ENCODE assay signal across 8 cellular contexts in the genomic region with DNA sequence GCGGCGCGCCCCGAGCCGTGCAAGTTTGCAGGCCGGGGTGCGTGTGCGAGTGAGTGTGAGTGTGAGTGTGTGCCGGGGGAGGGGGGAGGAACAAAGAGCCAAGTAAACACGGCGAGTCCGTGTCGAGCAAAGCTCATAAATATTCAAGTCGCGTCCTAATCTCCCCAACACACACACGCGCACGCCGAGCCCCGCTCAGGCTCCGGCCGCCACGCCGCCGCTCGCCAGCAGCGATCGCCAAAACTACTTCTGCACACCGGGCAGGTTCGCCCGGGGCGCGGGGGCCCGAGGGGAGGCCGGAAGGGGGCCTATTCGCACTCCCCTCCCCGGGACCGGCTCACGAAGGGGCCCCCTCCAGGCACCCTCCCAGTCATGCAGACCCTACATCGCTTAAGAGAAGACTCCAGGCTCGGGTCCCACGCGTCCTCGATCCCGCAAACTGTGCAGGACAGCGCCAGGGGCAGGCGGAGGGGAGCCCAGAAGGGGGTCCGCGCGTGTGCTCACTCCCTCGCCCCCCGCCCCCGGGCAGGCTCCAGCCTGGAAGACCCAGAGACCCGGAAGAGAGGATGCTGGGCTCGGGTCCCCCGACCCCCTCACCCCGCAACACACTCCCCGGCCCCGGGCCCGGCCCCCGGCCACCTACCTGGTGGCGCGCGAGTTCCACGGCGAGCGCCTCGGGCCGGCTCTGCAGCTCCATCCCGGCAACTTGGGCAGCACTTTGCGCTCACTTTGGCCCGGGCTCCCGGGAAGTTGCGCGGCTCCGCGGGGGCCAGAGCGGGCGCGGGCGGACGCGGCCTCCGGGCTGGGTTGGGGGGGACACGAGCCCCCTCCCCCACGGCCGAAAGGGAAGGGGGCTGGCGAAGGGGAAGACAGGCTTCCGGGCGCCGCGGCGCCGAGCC. TPM values are rescaled to one million over a fixed set of nuclear protein-coding genes. Genes with fewer than 3 reads are reported as not detected.
DNase-seq lines count a peak whose midpoint lies in the region; ATAC-seq and TF ChIP-seq lines count a peak whose summit lies in the region.

No MANE protein-coding gene starts in this region.

- H3K4me3 ChIP-seq in NT2/D1 (ENCODE audit: insufficient read length, low read depth), result peak overlapping the region; percentile 62
- H3K4me3 ChIP-seq in fibroblast of lung (replicated peaks in 1 of 4; ENCODE audit: control extremely low read depth in 1 of 4, insufficient read depth in 1 of 4, low read depth in 3 of 4, low read length in 4 of 4), result peak overlapping the region in 1 of 4 experiments; percentile 20

- H3K36me3 ChIP-seq in ES-I3 (ENCODE audit: insufficient read depth, low read length), result peaks cover 13% of the 10 kb centered on the region
- H3K36me3 ChIP-seq in NT2/D1 (ENCODE audit: insufficient read depth, insufficient read length, low read length), result peaks cover 5% of the 10 kb centered on the region
- H3K36me3 ChIP-seq in fibroblast of lung (ENCODE audit: control insufficient read depth, insufficient read depth, low read length), result no peaks in the 10 kb centered on the region

- no peaks in the 10 kb centered on the region for H3K27me3 ChIP-seq in NT2/D1 (ENCODE audit: insufficient read depth, insufficient read length)
- peaks cover 30% of the 10 kb centered on the region for H3K27me3 ChIP-seq in fibroblast of lung (ENCODE audit: control insufficient read depth, insufficient read depth, low read length)

- no peaks in the 10 kb centered on the region for H4K20me1 ChIP-seq in fibroblast of lung (ENCODE audit: control insufficient read depth, extremely low read depth, insufficient read depth, low read length)

- peak overlapping the region; percentile 80 for H3K9ac ChIP-seq in ES-I3 (ENCODE audit: low read depth, low read length)
- H3K9ac ChIP-seq in NT2/D1 (ENCODE audit: insufficient read length, low read depth), result peak overlapping the region; percentile 85
- no peak overlapping the region for H3K9ac ChIP-seq in fibroblast of lung (ENCODE audit: insufficient read depth, low read length)

- no peak for TF ChIP-seq CTCF in fibroblast of lung (conservative IDR thresholded peaks at IDR 0.05 in 1 of 2, IDR thresholded peaks at IDR 0.05 in 1 of 2; ENCODE audit: low read depth in 1 of 2, low read length in 2 of 2)

- no peaks in the 10 kb centered on the region for H3K79me2 ChIP-seq in fibroblast of lung (ENCODE audit: control insufficient read depth, insufficient read depth, low read length)

- DNase-seq in NT2/D1 (ENCODE audit: low read depth, low spot score), result no peak
- no peak for DNase-seq in fibroblast of lung (ENCODE audit: low read depth in 2 of 2)
- DNase-seq in putamen (ENCODE audit: low spot score), result peak; percentile 18
- DNase-seq in NCI-H446 treated with DMSO at 0.1 percent for 48 hours (lab: John Stamatoyannopoulos, UW), result no peak
- DNase-seq in NCI-H128 (lab: John Stamatoyannopoulos, UW; ENCODE audit: unreplicated experiment), result no peak
- DNase-seq in DMS153 treated with DMSO at 0.1 percent for 48 hours (lab: John Stamatoyannopoulos, UW; ENCODE audit: unreplicated experiment), result no peak

- no peak overlapping the region for H3K27ac ChIP-seq in fibroblast of lung (ENCODE audit: insufficient read depth, low read length)

- peak overlapping the region; percentile 44 for H3K4me2 ChIP-seq in fibroblast of lung (ENCODE audit: extremely low read depth, insufficient read depth, low read length)

- no peaks in the 10 kb centered on the region; the same call in 1 of the 2 replicates for H3K9me3 ChIP-seq in ES-I3 (ENCODE audit: control insufficient read depth, insufficient read depth, low read length)
- no peaks in the 10 kb centered on the region for H3K9me3 ChIP-seq in NT2/D1 (ENCODE audit: insufficient read depth, low read length)
- H3K9me3 ChIP-seq in fibroblast of lung (ENCODE audit: control insufficient read depth, insufficient read depth, low read depth, low read length), result no peaks in the 10 kb centered on the region

- no peak for ATAC-seq in HG02938 (IDR thresholded peaks at IDR 0.05; ENCODE audit: unreplicated experiment)

- H3K4me1 ChIP-seq in ES-I3 (ENCODE audit: insufficient read depth, low read length) (peaks cover 18% of the 10 kb centered on the region), NT2/D1 (ENCODE audit: insufficient read depth, insufficient read length) (peaks cover 5% of the 10 kb centered on the region), fibroblast of lung (ENCODE audit: control insufficient read depth, extremely low read depth, insufficient read depth, low read length) (no peaks in the 10 kb centered on the region)

- no peak overlapping the region for H2AFZ ChIP-seq in fibroblast of lung (ENCODE audit: low read length)

RNA-seq across cellular contexts. Expression of gene PHF21B, which starts 0.7 kb away (rescaled TPM):
- total RNA-seq in fibroblast of lung, result under 0.01 and 0.17 TPM in 2 replicates
- polyA plus RNA-seq in fibroblast of lung, result 0.06 TPM in 1 of 2 replicates, not detected in the other
- polyA plus RNA-seq in fibroblast of lung (2012), result not detected in 2 replicates
- not detected in 2 replicates for polyA minus RNA-seq in fibroblast of lung (ENCODE audit: low replicate concordance)
